8 cellular contexts compared by ENCODE assay signal in the genomic region with DNA sequence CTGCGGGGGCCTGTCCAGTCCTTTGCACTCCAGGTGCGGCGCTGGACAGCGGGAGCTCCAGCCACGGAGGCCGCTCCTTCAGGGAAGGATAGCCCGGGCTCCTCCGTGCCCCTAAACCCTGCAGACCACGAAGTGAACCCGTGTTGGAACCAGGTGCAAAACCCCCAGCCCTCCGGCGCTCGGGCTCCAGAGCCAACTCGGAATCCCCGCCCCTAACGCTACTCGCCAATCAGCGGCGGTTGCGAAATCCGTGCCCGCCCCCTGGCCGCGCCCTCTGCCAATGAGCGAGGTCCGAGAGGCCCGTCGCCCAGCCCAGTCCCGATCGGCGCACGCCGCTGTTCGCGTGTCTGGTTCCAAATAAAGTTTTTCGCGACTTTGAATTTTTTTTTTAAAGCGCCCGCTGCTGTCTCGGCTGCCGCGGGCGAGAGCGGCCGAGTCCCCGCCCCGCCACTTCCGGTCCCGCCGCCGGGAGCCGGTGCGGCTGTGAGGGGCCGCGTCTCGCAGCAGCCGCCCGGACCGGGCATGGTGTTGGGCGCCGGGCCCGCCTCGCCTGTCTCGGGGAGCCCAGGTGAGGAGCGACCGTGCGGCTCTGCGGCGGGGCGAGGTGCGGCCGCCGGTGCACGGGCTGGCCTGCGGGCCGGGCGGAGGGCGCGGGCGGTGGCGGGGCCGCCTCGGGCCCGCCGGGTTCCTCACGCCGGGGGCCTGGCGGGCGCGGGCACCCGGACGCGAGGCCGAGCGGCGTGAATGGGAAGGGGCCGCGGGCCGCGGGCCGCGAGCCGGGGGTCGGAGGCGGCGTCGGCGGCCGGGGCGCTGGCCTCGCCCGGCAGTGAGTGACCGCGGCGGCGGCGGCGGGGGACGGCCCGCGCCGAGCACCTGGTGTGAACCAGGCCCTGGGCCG. TPM values are rescaled to one million over a fixed set of nuclear protein-coding genes. Genes with fewer than 3 reads are reported as not detected.
DNase-seq lines count a peak whose midpoint lies in the region; ATAC-seq and TF ChIP-seq lines count a peak whose summit lies in the region.

A gene with protein sequence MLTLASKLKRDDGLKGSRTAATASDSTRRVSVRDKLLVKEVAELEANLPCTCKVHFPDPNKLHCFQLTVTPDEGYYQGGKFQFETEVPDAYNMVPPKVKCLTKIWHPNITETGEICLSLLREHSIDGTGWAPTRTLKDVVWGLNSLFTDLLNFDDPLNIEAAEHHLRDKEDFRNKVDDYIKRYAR (plus strand): TSS at position 450 of the 898 bp plus-strand sequence. CDS start 6,094 bp downstream, outside the sequence.

- H3K9me3 Mint-ChIP-seq in IgD-negative memory B cell, result peaks cover 3 to 7% (median 4%) of the 10 kb centered on the region in 3 donors

- H3K9me3 ChIP-seq in mucosa of stomach (ENCODE audit: control insufficient read depth, low read length), result no peaks in the 10 kb centered on the region

- peak within 1 kb of the TSS; percentile 80 for H3K4me3 ChIP-seq in mucosa of stomach (ENCODE audit: low read length)

- no peaks in the 10 kb centered on the region for H3K27me3 ChIP-seq in mucosa of stomach (ENCODE audit: control insufficient read depth, insufficient read depth, low read length)

- no peaks in the 10 kb centered on the region for H3K27me3 Mint-ChIP-seq in IgD-negative memory B cell

- ATAC-seq in GM21529 (IDR thresholded peaks at IDR 0.05; ENCODE audit: unreplicated experiment), result peak; percentile 95

- peak within 1 kb of the TSS; percentile 66 for H3K9ac ChIP-seq in mucosa of stomach (ENCODE audit: low read length)

- peaks cover 18 to 30% (median 28%) of the 10 kb centered on the region in 3 donors for H3K4me1 Mint-ChIP-seq in IgD-negative memory B cell

- H3K4me3 Mint-ChIP-seq in IgD-negative memory B cell, result peak within 1 kb of the TSS; percentile 80 to 94 (median 91)

- peaks cover 2% of the 10 kb centered on the region for H3K36me3 Mint-ChIP-seq in IgD-negative memory B cell

- H3K36me3 ChIP-seq in mucosa of stomach (ENCODE audit: control insufficient read depth, insufficient read depth, low read length), result no peaks in the 10 kb centered on the region

- TF ChIP-seq POLR2A in erythroblast (IDR thresholded peaks at IDR 0.05; ENCODE audit: low read length), result peak; percentile 85

- H3K27ac Mint-ChIP-seq in IgD-negative memory B cell, result peak within 1 kb of the TSS; percentile 93 to 98 (median 96)

- DNase-seq in DMS114 treated with DMSO at 0.1 percent for 48 hours (lab: John Stamatoyannopoulos, UW; ENCODE audit: unreplicated experiment) (peak; percentile 91), OCI-M2 (lab: John Stamatoyannopoulos, UW; ENCODE audit: unreplicated experiment) (peak; percentile 72), erythroblast (lab: John Stamatoyannopoulos, UW) (peak; percentile 98 to 99)
- DNase-seq in activated T-cell treated with anti-CD3 and anti-CD28 coated beads, Interleukin-2, amount 50 U/mL, for 1 hour, result peak; percentile 98
- peak; percentile 94 to 96 for DNase-seq in stimulated activated CD8-positive, alpha-beta memory T cell treated with anti-CD3 and anti-CD28 coated beads, Interleukin-7, amount 100 ng/mL, for 1 hour (ENCODE audit: low read depth in 2 of 2)

- peaks cover 15% of the 10 kb centered on the region for H3K4me1 ChIP-seq in mucosa of stomach (ENCODE audit: control insufficient read depth, insufficient read depth, low read length)

RNA-seq across cellular contexts. Expression of the gene that starts here (rescaled TPM):
- polyA plus RNA-seq in IgD-negative memory B cell, result 48.4 TPM

Comparison
In these comparisons a context has a peak if more than half of its experiments do, and no peak if none do; other contexts are left out.
1. Peak in every context shown above with its lines: DNase-seq, ATAC-seq and H3K4me3 ChIP-seq.